ENCODE assay signal across 14 cellular contexts in genomic region chr1:31759266-31760023, GRCh38. TPM values are rescaled to one million over a fixed set of nuclear protein-coding genes. Genes with fewer than 3 reads are reported as not detected.
DNase-seq lines count a peak whose midpoint lies in the region; ATAC-seq, FAIRE-seq and TF ChIP-seq lines count a peak whose summit lies in the region.
"Had no signal": no experiment of that assay in that cellular context is flagged by ENCODE, and none has a peak within 500 bp of the region (broad histone marks: within the 10 kb centered on the region; RNA-seq: fewer than 3 reads in every experiment).

No MANE protein-coding gene starts in this region.

- H3K18ac ChIP-seq in H1 (ENCODE audit: extremely low read depth, low read length) = peak overlapping the region; percentile 64

- peaks cover 43% of the 10 kb centered on the region for H3K27me3 Mint-ChIP-seq in activated CD4-positive, alpha-beta T cell treated with anti-CD3 and anti-CD28 coated beads, Interleukin-2, amount 10 ng/mL, durations not matched to agents 24 days and 14 days
- H3K27me3 Mint-ChIP-seq in progenitor cell of endocrine pancreas = peaks cover 34% of the 10 kb centered on the region

- H3K79me2 ChIP-seq in H1 (ENCODE audit: control insufficient read depth in 1 of 2, insufficient read depth in 2 of 2, low read length in 2 of 2) = peaks cover 0 to 4% of the 10 kb centered on the region in 2 experiments; a peak in 1 of 4 replicates

- peak overlapping the region; percentile 68 for H4K91ac ChIP-seq in H1 (replicated peaks; ENCODE audit: insufficient read length, low read length)

- no peaks in the 10 kb centered on the region for H3K9me3 Mint-ChIP-seq in activated CD4-positive, alpha-beta T cell treated with anti-CD3 and anti-CD28 coated beads, Interleukin-2, amount 10 ng/mL, durations not matched to agents 24 days and 14 days
- no peaks in the 10 kb centered on the region for H3K9me3 Mint-ChIP-seq in progenitor cell of endocrine pancreas (ENCODE audit: low read depth)

- no peak overlapping the region for H3K27ac ChIP-seq in H1 (ENCODE audit: low read depth, low read length)
- H3K27ac ChIP-seq: testis had no signal

- ATAC-seq in HG03108 (IDR thresholded peaks at IDR 0.05; ENCODE audit: unreplicated experiment) = no peak

- H3K56ac ChIP-seq in H1 (replicated peaks; ENCODE audit: insufficient read length, low read depth, low read length) = no peak overlapping the region

- DNase-seq in activated CD4-positive, alpha-beta T cell treated with anti-CD3 and anti-CD28 coated beads, Interleukin-2, amount 10 ng/mL, durations not matched to agents 24 days and 14 days = no peak
- DNase-seq in activated CD4-positive, alpha-beta T cell treated with anti-CD3 and anti-CD28 coated beads, Interleukin-2, amount 50 U/mL, for 4 hours = no peak
- DNase-seq in LHCN-M2 (ENCODE audit: low read depth) (peak; percentile 40), H1 (ENCODE audit: low read depth in 1 of 2, low spot score in 2 of 2) (no peak), progenitor cell of endocrine pancreas (ENCODE audit: low spot score, unreplicated experiment) (no peak), Ammon's horn (ENCODE audit: low spot score) (no peak), NCI-H1048 (lab: John Stamatoyannopoulos, UW) (no peak)
- DNase-seq: head of caudate nucleus; NCI-H1694; NK-92 treated with Interleukin-12 subunit alpha and Interleukin-12 subunit beta, amount 100 ng/mL, for 24 hours; testis had no signal

- no peak for TF ChIP-seq POLR2A in H1 (IDR thresholded peaks at IDR 0.05; ENCODE audit: control extremely low read depth in 1 of 2, low read depth in 2 of 2, low read length in 2 of 2)

- H3K14ac ChIP-seq in H1 (ENCODE audit: insufficient read length) = no peak overlapping the region

- H2AK5ac ChIP-seq in H1 (ENCODE audit: low read depth, low read length) = peak overlapping the region; percentile 93; the same call in 1 of the 2 replicates

- H3K9me3 ChIP-seq in H1 (ENCODE audit: insufficient read depth in 2 of 2, low read depth in 1 of 2, low read length in 1 of 2) = no peaks in the 10 kb centered on the region
- H3K9me3 ChIP-seq: testis had no signal

- peaks cover 15% of the 10 kb centered on the region for H3K23me2 ChIP-seq in H1 (ENCODE audit: low read depth, low read length)

- H3K79me1 ChIP-seq in H1 (ENCODE audit: low read depth, low read length) = peaks cover 3% of the 10 kb centered on the region

- H2AFZ ChIP-seq in H1 (ENCODE audit: low read length) = no peak overlapping the region

- peak overlapping the region; percentile 48; the same call in 1 of the 2 replicates for H2BK5ac ChIP-seq in H1 (ENCODE audit: low read depth, low read length)

- peak overlapping the region; percentile 78 to 86 for H3K4me2 ChIP-seq in H1 (ENCODE audit: insufficient read depth in 1 of 2, low read depth in 2 of 2, low read length in 2 of 2)

- H2BK20ac ChIP-seq in H1 (ENCODE audit: low read length) = peak overlapping the region; percentile 75; the same call in 1 of the 2 replicates

- H3K4me1 ChIP-seq in H1 (replicated peaks in 1 of 4; ENCODE audit: control insufficient read depth in 3 of 4, insufficient read depth in 4 of 4, low read length in 3 of 4) = peaks cover 19 to 35% (median 22%) of the 10 kb centered on the region in 4 experiments

- H4K20me1 ChIP-seq in H1 (replicated peaks in 1 of 2; ENCODE audit: control insufficient read depth in 1 of 2, insufficient read depth in 2 of 2, low read length in 2 of 2) = peaks cover 2 to 11% of the 10 kb centered on the region in 2 experiments

- no peak for FAIRE-seq in H1 (lab: Jason Lieb, UNC)

- no peak overlapping the region for H2BK120ac ChIP-seq in H1 (replicated peaks; ENCODE audit: low read depth, low read length)

- H3K36me3 Mint-ChIP-seq in activated CD4-positive, alpha-beta T cell treated with anti-CD3 and anti-CD28 coated beads, Interleukin-2, amount 10 ng/mL, durations not matched to agents 24 days and 14 days (ENCODE audit: low read depth) = peaks cover 2% of the 10 kb centered on the region
- no peaks in the 10 kb centered on the region for H3K36me3 Mint-ChIP-seq in progenitor cell of endocrine pancreas (ENCODE audit: insufficient read depth)

- no peak for TF ChIP-seq EP300 in H1 (IDR thresholded peaks at IDR 0.05; ENCODE audit: borderline replicate concordance in 1 of 2, low read depth in 2 of 2, low read length in 2 of 2)

- peaks cover 16% of the 10 kb centered on the region for H3K4me1 Mint-ChIP-seq in activated CD4-positive, alpha-beta T cell treated with anti-CD3 and anti-CD28 coated beads, Interleukin-2, amount 10 ng/mL, durations not matched to agents 24 days and 14 days
- peaks cover 4% of the 10 kb centered on the region for H3K4me1 Mint-ChIP-seq in progenitor cell of endocrine pancreas (ENCODE audit: low read depth)

- peak overlapping the region; percentile 98 for H2BK15ac ChIP-seq in H1 (ENCODE audit: low read length)

- peaks cover 0 to 9% (median 7%) of the 10 kb centered on the region in 4 experiments; a peak in 4 of 7 replicates for H3K27me3 ChIP-seq in H1 (replicated peaks in 1 of 4; ENCODE audit: control insufficient read depth in 3 of 4, extremely low read depth in 1 of 4, insufficient read depth in 3 of 4, low read length in 3 of 4)
- H3K27me3 ChIP-seq: testis had no signal

- peak in 1 of 2 experiments; percentile 45; a peak in 2 of 4 replicates for TF ChIP-seq RAD21 in H1 (IDR thresholded peaks at IDR 0.05 in 1 of 2, conservative IDR thresholded peaks at IDR 0.05 in 1 of 2; ENCODE audit: low read depth in 2 of 2, low read length in 2 of 2)

- peak in 2 of 3 experiments; percentile 26 to 37; a peak in 1 of 4 replicates for TF ChIP-seq CTCF in H1 (IDR thresholded peaks at IDR 0.05; ENCODE audit: control extremely low read depth in 1 of 3, insufficient read depth in 1 of 3, low read depth in 1 of 3, low read length in 3 of 3)
- no peak for TF ChIP-seq CTCF in progenitor cell of endocrine pancreas (IDR thresholded peaks at IDR 0.05; ENCODE audit: unreplicated experiment)

- H3K4me3 ChIP-seq in H1 (ENCODE audit: extremely low read depth in 1 of 4, insufficient read depth in 2 of 4, low read depth in 3 of 4, low read length in 4 of 4) = peak overlapping the region in 1 of 4 experiments; percentile 77; a peak in 1 of 8 replicates
- H3K4me3 ChIP-seq: lung had no signal

- H3K23ac ChIP-seq in H1 (ENCODE audit: insufficient read length) = no peak overlapping the region

- POLR2A ChIA-PET in H1 (lab: Charles Lee; ENCODE audit: partially characterized antibody) = interaction anchor here (0.8 to 2.5 kb wide), 11 partner anchors 11 to 446 kb away, joined by 3 to 10 read pairs (median 3); partner anchors contain the start of genes IQCC and TMEM39B

- H3K36me3 ChIP-seq in H1 (ENCODE audit: control insufficient read depth in 2 of 4, insufficient read depth in 4 of 4, low read length in 3 of 4) = no peaks in the 10 kb centered on the region

- peak overlapping the region; percentile 90; the same call in 1 of the 2 replicates for H2BK12ac ChIP-seq in H1 (ENCODE audit: low read depth, low read length)

- H3K27ac Mint-ChIP-seq in activated CD4-positive, alpha-beta T cell treated with anti-CD3 and anti-CD28 coated beads, Interleukin-2, amount 10 ng/mL, durations not matched to agents 24 days and 14 days = peak overlapping the region; percentile 31
- no peak overlapping the region for H3K27ac Mint-ChIP-seq in progenitor cell of endocrine pancreas

- no peak overlapping the region for H4K5ac ChIP-seq in H1 (ENCODE audit: insufficient read length, low read depth, low read length)

- CTCF ChIA-PET in H1 (lab: Charles Lee; ENCODE audit: partially characterized antibody) = interaction anchor here (0.6 to 14.0 kb wide), 23 partner anchors 9 to 595 kb away, joined by 3 to 206 read pairs (median 5); partner anchors contain the start of gene COL16A1

- intact Hi-C loops in activated CD4-positive, alpha-beta T cell treated with anti-CD3 and anti-CD28 coated beads, Interleukin-2, amount 10 ng/mL, durations not matched to agents 24 days and 14 days (cut with micrococcal nuclease) = loop anchor here (2.0 kb wide), 1 partner anchor 205 kb away; no protein-coding TSS in a partner anchor

- H3K9ac ChIP-seq in H1 (replicated peaks in 1 of 4; ENCODE audit: extremely low read depth in 1 of 4, low read depth in 3 of 4, low read length in 3 of 4) = no peak overlapping the region; a peak in 1 of 7 replicates

- H3K4me3 Mint-ChIP-seq in activated CD4-positive, alpha-beta T cell treated with anti-CD3 and anti-CD28 coated beads, Interleukin-2, amount 10 ng/mL, durations not matched to agents 24 days and 14 days = peak overlapping the region; percentile 1
- H3K4me3 Mint-ChIP-seq in progenitor cell of endocrine pancreas (ENCODE audit: low read depth) = peak overlapping the region; percentile 65

- 77% methylated on average over 10 of the region's 10 CpGs; no CpG with 5 or more reads in 1 of the 2 experiments for WGBS in H1 (ENCODE audit: extremely low coverage in 1 of 2, insufficient coverage in 1 of 2, insufficient read length in 1 of 2, insufficient replicate concordance in 2 of 2, low coverage in 1 of 2, low lambda C conversion rate in 2 of 2, missing lambda C conversion rate in 1 of 2), 2 experiments

- no peak overlapping the region for H4K8ac ChIP-seq in H1 (ENCODE audit: extremely low read depth, insufficient read depth, low read length)

- H3K4ac ChIP-seq in H1 (replicated peaks; ENCODE audit: insufficient read length, low read depth, low read length) = no peak overlapping the region

RNA-seq across cellular contexts. Expression of gene ADGRB2, which starts 4.7 kb away (rescaled TPM):
- 0.40 and 0.45 TPM in 2 replicates for total RNA-seq in activated CD4-positive, alpha-beta T cell treated with anti-CD3 and anti-CD28 coated beads, Interleukin-2, amount 10 ng/mL, durations not matched to agents 24 days and 14 days
- 20.5 and 22.6 TPM in 2 replicates for total RNA-seq in LHCN-M2 (2014; rRNA removed)
- polyA plus RNA-seq in LHCN-M2 (2012) = 20.8 TPM
- 25.8 and 26.2 TPM in 2 replicates for total RNA-seq in H1 (2021; fragmentation: NEBNext Ultra II Directional; extraction: Animal tissue kit (Norgen Biotek cat#: 25700))
- 15.6 and 29.0 TPM in 2 replicates for polyA plus RNA-seq in H1 (2011; rRNA removed)
- 20.6 TPM for polyA plus RNA-seq in H1 (2011; cell fraction: cytosol; rRNA removed)
- polyA plus RNA-seq in H1 (2011; cell fraction: nucleus; rRNA removed) = 126 TPM
- 17.3 to 29.1 TPM (median 22.1 TPM) in 4 replicates for polyA plus RNA-seq in H1 (2012, experiment 1 of 2)
- 15.4 TPM for polyA plus RNA-seq in H1 (2012, experiment 2 of 2)
- polyA plus RNA-seq in H1 (2013, experiment 1 of 2) = 13.4 TPM
- 13.0 TPM for polyA plus RNA-seq in H1 (2013, experiment 2 of 2)
- 7.5 and 9.4 TPM in 2 replicates for polyA minus RNA-seq in H1 (2011; rRNA and poly(A)+ RNA removed)
- 14.0 TPM for polyA minus RNA-seq in H1 (2011; cell fraction: cytosol; rRNA and poly(A)+ RNA removed)
- polyA minus RNA-seq in H1 (2011; cell fraction: nucleus; rRNA and poly(A)+ RNA removed) = 22.9 TPM
- total RNA-seq in progenitor cell of endocrine pancreas = 4.6 and 5.5 TPM in 2 replicates

RNA-seq across cellular contexts. Expression of gene COL16A1, which starts 55.6 kb away (rescaled TPM):
- not detected in 2 replicates for total RNA-seq in activated CD4-positive, alpha-beta T cell treated with anti-CD3 and anti-CD28 coated beads, Interleukin-2, amount 10 ng/mL, durations not matched to agents 24 days and 14 days
- total RNA-seq in LHCN-M2 (2014; rRNA removed) (9.8 and 11.5 TPM in 2 replicates), progenitor cell of endocrine pancreas (0.67 and 2.1 TPM in 2 replicates)
- 8.1 TPM for polyA plus RNA-seq in LHCN-M2 (2012)
- total RNA-seq in H1 (2021; fragmentation: NEBNext Ultra II Directional; extraction: Animal tissue kit (Norgen Biotek cat#: 25700)) = 7.9 and 10.5 TPM in 2 replicates
- 2.0 and 3.4 TPM in 2 replicates for polyA plus RNA-seq in H1 (2011; rRNA removed)
- 4.3 TPM for polyA plus RNA-seq in H1 (2011; cell fraction: cytosol; rRNA removed)
- polyA plus RNA-seq in H1 (2011; cell fraction: nucleus; rRNA removed) = 31.3 TPM
- 6.8 to 10.8 TPM (median 7.9 TPM) in 4 replicates for polyA plus RNA-seq in H1 (2012, experiment 1 of 2)
- 2.9 TPM for polyA plus RNA-seq in H1 (2012, experiment 2 of 2)
- polyA plus RNA-seq in H1 (2013, experiment 1 of 2) = 4.2 TPM
- polyA plus RNA-seq in H1 (2013, experiment 2 of 2) = 3.6 TPM
- polyA minus RNA-seq in H1 (2011; rRNA and poly(A)+ RNA removed) = 3.3 and 4.2 TPM in 2 replicates
- 6.8 TPM for polyA minus RNA-seq in H1 (2011; cell fraction: cytosol; rRNA and poly(A)+ RNA removed)
- polyA minus RNA-seq in H1 (2011; cell fraction: nucleus; rRNA and poly(A)+ RNA removed) = 8.7 TPM
- total RNA-seq: T-helper 2 cell treated with Interferon-gamma antibody and Interleukin-4, amounts not matched to agents 100 ng/mL and 5 ng/mL, for 36 hours had no signal

RNA-seq across cellular contexts. Expression of gene SPOCD1, which starts 56.4 kb away (rescaled TPM):
- not detected in 2 replicates for total RNA-seq in activated CD4-positive, alpha-beta T cell treated with anti-CD3 and anti-CD28 coated beads, Interleukin-2, amount 10 ng/mL, durations not matched to agents 24 days and 14 days
- 52.0 and 58.6 TPM in 2 replicates for total RNA-seq in LHCN-M2 (2014; rRNA removed)
- polyA plus RNA-seq in LHCN-M2 (2012) = 31.2 TPM
- total RNA-seq in H1 (2021; fragmentation: NEBNext Ultra II Directional; extraction: Animal tissue kit (Norgen Biotek cat#: 25700)) = 1.8 and 2.0 TPM in 2 replicates
- polyA plus RNA-seq in H1 (2011; rRNA removed) = 2.9 and 4.2 TPM in 2 replicates
- polyA plus RNA-seq in H1 (2011; cell fraction: cytosol; rRNA removed) = 4.7 TPM
- 13.1 TPM for polyA plus RNA-seq in H1 (2011; cell fraction: nucleus; rRNA removed)
- 1.9 to 2.6 TPM (median 2.1 TPM) in 4 replicates for polyA plus RNA-seq in H1 (2012, experiment 1 of 2)
- 0.84 TPM for polyA plus RNA-seq in H1 (2012, experiment 2 of 2)
- polyA plus RNA-seq in H1 (2013, experiment 1 of 2) = 1.4 TPM
- polyA plus RNA-seq in H1 (2013, experiment 2 of 2) = 1.0 TPM
- polyA minus RNA-seq in H1 (2011; rRNA and poly(A)+ RNA removed) = 2.2 and 3.0 TPM in 2 replicates
- polyA minus RNA-seq in H1 (2011; cell fraction: cytosol; rRNA and poly(A)+ RNA removed) = 1.2 TPM
- 5.6 TPM for polyA minus RNA-seq in H1 (2011; cell fraction: nucleus; rRNA and poly(A)+ RNA removed)
- total RNA-seq in progenitor cell of endocrine pancreas = 0.36 and 0.91 TPM in 2 replicates
- total RNA-seq: T-helper 2 cell treated with Interferon-gamma antibody and Interleukin-4, amounts not matched to agents 100 ng/mL and 5 ng/mL, for 36 hours had no signal

Comparison
In these comparisons a context has a peak if more than half of its experiments do, and no peak if none do; other contexts are left out.
1. RNA of gene SPOCD1, which starts 56.4 kb away (total RNA-seq): 52.0 to 58.6 TPM in LHCN-M2; 1.8 to 2.0 TPM in H1, 0.36 to 0.91 TPM in progenitor cell of endocrine pancreas and not detected in activated CD4-positive, alpha-beta T cell treated with anti-CD3 and anti-CD28 coated beads, Interleukin-2, amount 10 ng/mL, durations not matched to agents 24 days and 14 days; every median in the first group is over 10 times any median in the second.